ENCODE assay signal across 22 cellular contexts in the genomic region with DNA sequence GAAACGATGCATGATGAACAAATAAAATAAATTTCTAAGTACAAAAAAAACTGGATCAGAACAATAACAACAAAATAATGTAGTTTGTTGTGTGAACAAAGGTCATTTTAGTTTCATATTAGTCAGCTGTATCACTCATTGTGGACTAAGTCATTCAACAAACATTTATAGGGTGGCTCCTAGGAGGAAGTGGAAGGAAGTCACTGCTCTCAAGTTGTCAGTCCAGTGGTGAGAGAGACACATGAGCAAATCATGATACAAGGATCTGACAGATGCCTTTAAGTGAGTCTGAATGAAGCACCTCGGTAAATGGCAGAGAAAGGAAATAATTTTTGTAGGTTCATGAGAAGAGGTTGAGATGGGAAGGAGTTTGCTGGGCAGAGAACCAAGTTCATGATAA. TPM values are rescaled to one million over a fixed set of nuclear protein-coding genes. Genes with fewer than 3 reads are reported as not detected.
A peak's percentile ranks its signal among the peaks of the same experiment; 100 is the strongest.
DNase-seq lines count a peak whose midpoint lies in the region; ATAC-seq, FAIRE-seq and TF ChIP-seq lines count a peak whose summit lies in the region.
"Had no signal": no experiment of that assay in that cellular context is flagged by ENCODE, and none has a peak within 500 bp of the region (broad histone marks: within the 10 kb centered on the region; RNA-seq: fewer than 3 reads in every experiment).

No MANE protein-coding gene starts in this region.

- H3K27me3 ChIP-seq in Panc1 (ENCODE audit: control insufficient read depth, insufficient read depth, low read length) = no peaks in the 10 kb centered on the region
- no peaks in the 10 kb centered on the region for H3K27me3 ChIP-seq in effector memory CD4-positive, alpha-beta T cell (replicated peaks; ENCODE audit: control insufficient read depth, insufficient read depth, low read length, poor library complexity, severe bottlenecking)
- H3K27me3 ChIP-seq: esophagus squamous epithelium, SJCRH30 had no signal

- in situ Hi-C loops in Panc1 (cut with HindIII; ENCODE audit: low pct_unique_long_range_greater_than_20kb, low sequenced_read_pairs) = no loop called here

- H3K4me3 ChIP-seq in Panc1 (ENCODE audit: low read depth in 2 of 2, low read length in 2 of 2) = no peak overlapping the region
- H3K4me3 ChIP-seq in effector memory CD4-positive, alpha-beta T cell (ENCODE audit: insufficient read depth, low read depth, low read length, poor library complexity, severe bottlenecking) = no peak overlapping the region
- H3K4me3 ChIP-seq: esophagus squamous epithelium, SJCRH30, thoracic aorta had no signal

- no peaks in the 10 kb centered on the region for H3K9me3 ChIP-seq in Panc1 (ENCODE audit: control insufficient read depth, insufficient read depth, low read depth, low read length)
- no peaks in the 10 kb centered on the region for H3K9me3 ChIP-seq in effector memory CD4-positive, alpha-beta T cell (ENCODE audit: control insufficient read depth, low read length)
- H3K9me3 ChIP-seq: esophagus squamous epithelium, SJCRH30, thoracic aorta had no signal

- POLR2A ChIA-PET in Panc1 (lab: Charles Lee) = no interaction called here

- H3K36me3 ChIP-seq in Panc1 (ENCODE audit: control insufficient read depth, insufficient read depth, low read length) = no peaks in the 10 kb centered on the region
- no peaks in the 10 kb centered on the region for H3K36me3 ChIP-seq in effector memory CD4-positive, alpha-beta T cell (ENCODE audit: control insufficient read depth, insufficient read depth, low read length)
- H3K36me3 ChIP-seq: esophagus squamous epithelium, SJCRH30, thoracic aorta had no signal

- BruUV-seq in Panc1 (replicated peaks; lab: Mats Ljungman, UMichigan) = no TSS peak

- no peak overlapping the region for H3K27ac ChIP-seq in Panc1 (ENCODE audit: low read length)
- H3K27ac ChIP-seq in effector memory CD4-positive, alpha-beta T cell (ENCODE audit: insufficient read depth, low read length, poor library complexity, severe bottlenecking) = no peak overlapping the region
- H3K27ac ChIP-seq: esophagus squamous epithelium, SJCRH30, thoracic aorta had no signal

- TF ChIP-seq CTCF in Panc1 (IDR thresholded peaks at IDR 0.05) = no peak

- DNase-seq in LHCN-M2 (ENCODE audit: low read depth) (peak; percentile 75), Panc1 (ENCODE audit: low read depth, low spot score) (peak; percentile 53), urothelium cell line (ENCODE audit: low spot score) (no peak), NCI-H226 (no peak)
- no peak for DNase-seq in effector memory CD4-positive, alpha-beta T cell
- DNase-seq: activated B cell treated with CpG ODN at 0.5 μM for 24 hours; activated CD4-positive, alpha-beta memory T cell treated with anti-CD3 and anti-CD28 coated beads, Interleukin-2, amount 10 ng/mL, durations not matched to agents 7 days and 5 days; amniotic stem cell; CD8-positive, alpha-beta memory T cell; central memory CD4-positive, alpha-beta T cell; esophagus squamous epithelium; H7; NCI-H1436; NCI-H2171 treated with DMSO at 0.1 percent for 48 hours; NCI-H774; SJCRH30; stimulated activated naive CD4-positive, alpha-beta T cell had no signal

- CTCF ChIA-PET in Panc1 (lab: Charles Lee) = no interaction called here

- FAIRE-seq in urothelium cell line (lab: Jason Lieb, UNC) = peak; percentile 5

- ATAC-seq in Panc1 = no peak
- peak; percentile 38 for ATAC-seq in esophagus mucosa
- no peak for ATAC-seq in GM21360 (IDR thresholded peaks at IDR 0.05; ENCODE audit: unreplicated experiment)
- ATAC-seq: natural killer cell treated with Interleukin-12 subunit alpha and Interleukin-12 subunit beta and Interleukin-15 and Interleukin-18, amount 100 ng/mL, for 72 hours had no signal

- intact Hi-C loops in Panc1 (cut with micrococcal nuclease; ENCODE audit: unreplicated experiment) = no loop called here

- H3K4me1 ChIP-seq in Panc1 (ENCODE audit: control insufficient read depth, insufficient read depth, low read length) = no peaks in the 10 kb centered on the region
- H3K4me1 ChIP-seq in effector memory CD4-positive, alpha-beta T cell (ENCODE audit: control insufficient read depth, insufficient read depth, low read length, poor library complexity, severe bottlenecking) = no peaks in the 10 kb centered on the region
- H3K4me1 ChIP-seq: esophagus squamous epithelium, SJCRH30 had no signal

RNA-seq across cellular contexts. Expression of a gene that starts 56.8 kb away (rescaled TPM):
- total RNA-seq in LHCN-M2 (2014; rRNA removed) (99.6 and 105 TPM in 2 replicates), Panc1 (2021; ENCODE audit: unreplicated experiment) (86.6 TPM), esophagus mucosa (0.64 TPM)
- polyA plus RNA-seq in LHCN-M2 (2012) = 62.7 TPM
- 61.2 TPM for polyA plus RNA-seq in Panc1 (2012; ENCODE audit: insufficient read length)
- total RNA-seq: T-helper 1 cell treated with Interleukin-12 subunit alpha and Interleukin-12 subunit beta and Interleukin-4 antibody, amounts not matched to agents 30 ng/mL and 1 ng/mL, for 36 hours had no signal

Comparison
In these comparisons a context has a peak if more than half of its experiments do, and no peak if none do; other contexts are left out.
1. DNase-seq: peak in LHCN-M2 (single experiment) and Panc1 (single experiment); none in urothelium cell line (single experiment), NCI-H226 (single experiment) and effector memory CD4-positive, alpha-beta T cell (0 of 3).
2. RNA of a gene that starts 56.8 kb away (total RNA-seq): 99.6 to 105 TPM in LHCN-M2 and 86.6 TPM in Panc1 (single experiment); 0.64 TPM in esophagus mucosa (single experiment); every median in the first group is over 10 times any median in the second.